ENCODE assay signal across 20 cellular contexts in the genomic region with DNA sequence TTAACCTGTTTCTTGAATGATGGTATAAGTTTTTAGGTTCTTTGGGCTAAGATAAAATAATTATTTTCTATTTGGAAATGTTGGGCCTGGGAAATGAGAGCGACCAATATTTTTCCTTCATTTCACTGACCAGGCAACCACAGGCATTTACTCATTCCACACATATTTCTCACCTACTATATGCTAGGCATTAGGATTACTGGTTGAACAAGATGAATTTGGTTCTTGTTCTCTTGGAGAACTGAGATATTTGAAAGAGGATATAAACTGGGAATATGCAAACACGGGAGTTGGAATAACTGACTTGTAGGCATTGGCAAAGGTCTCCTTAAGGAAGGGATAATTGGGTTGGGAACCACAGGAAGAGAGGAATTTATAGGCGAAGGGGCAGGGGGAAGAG. TPM values are rescaled to one million over a fixed set of nuclear protein-coding genes. Genes with fewer than 3 reads are reported as not detected.
"Had no signal": no experiment of that assay in that cellular context is flagged by ENCODE, and none has a peak within 500 bp of the region (broad histone marks: within the 10 kb centered on the region; RNA-seq: fewer than 3 reads in every experiment).

No MANE protein-coding gene starts in this region.

- H3K4me1 ChIP-seq: heart left ventricle had no signal

- ATAC-seq: activated CD4-positive, CD25-positive, alpha-beta regulatory T cell treated with anti-CD3 and anti-CD28 coated beads, Interleukin-2, amount 50 U/mL, for 24 hours; effector memory CD8-positive, alpha-beta T cell; heart left ventricle; left lobe of liver; mucosa of descending colon; natural killer cell; right cardiac atrium; stimulated activated naive CD8-positive, alpha-beta T cell treated with anti-CD3 and anti-CD28 coated beads, Interleukin-15, Interleukin-2, amounts not matched to agents 100 U/mL and 50 U/mL, for 24 hours had no signal

- H3K4me3 ChIP-seq: heart left ventricle, mucosa of descending colon had no signal

- H3K27me3 ChIP-seq: brain microvascular endothelial cell, heart left ventricle had no signal

- H3K9me3 ChIP-seq: heart left ventricle, mucosa of descending colon had no signal

- DNase-seq: activated CD4-positive, alpha-beta memory T cell treated with anti-CD3 and anti-CD28 coated beads for 36 hours; activated naive CD4-positive, alpha-beta T cell treated with anti-CD3 and anti-CD28 coated beads, Interleukin-2, amount 50 U/mL, for 16 hours; activated T-cell treated with anti-CD3 and anti-CD28 coated beads, Interleukin-2, amount 50 U/mL, for 24 hours; brain microvascular endothelial cell; effector memory CD8-positive, alpha-beta T cell; foreskin melanocyte; heart left ventricle; immature natural killer cell; mammary epithelial cell; mucosa of descending colon; natural killer cell; nucleus accumbens; posterior cingulate gyrus; right cardiac atrium; stimulated activated naive CD8-positive, alpha-beta T cell treated with anti-CD3 and anti-CD28 coated beads, Interleukin-15, Interleukin-2, amounts not matched to agents 100 U/mL and 50 U/mL, for 24 hours; T-helper 9 cell had no signal

- H3K36me3 ChIP-seq: brain microvascular endothelial cell, heart left ventricle had no signal

- H3K27ac ChIP-seq: brain microvascular endothelial cell, epithelial cell of prostate, heart left ventricle had no signal

RNA-seq across cellular contexts. Expression of a gene that starts 3.9 kb away (rescaled TPM):
- total RNA-seq: activated CD4-positive, alpha-beta memory T cell treated with anti-CD3 and anti-CD28 coated beads for 36 hours; fibroblast of lung; left lobe of liver; mammary epithelial cell; natural killer cell had no signal
- polyA plus RNA-seq: fibroblast of lung, immature natural killer cell, mammary epithelial cell had no signal
